28 cellular contexts compared by ENCODE assay signal in genomic region chr2:240223631-240224030, GRCh38.
"Had no signal": no experiment of that assay in that cellular context is flagged by ENCODE, and none has a peak within 500 bp of the region (broad histone marks: within the 10 kb centered on the region; RNA-seq: fewer than 3 reads in every experiment).

No MANE protein-coding gene starts in this region.

- H3K27ac Mint-ChIP-seq: activated CD4-positive, alpha-beta T cell treated with anti-CD3 and anti-CD28 coated beads, Interleukin-2, amount 10 ng/mL, durations not matched to agents 7 days and 5 days; activated CD8-positive, alpha-beta T cell treated with anti-CD3 and anti-CD28 coated beads for 36 hours; activated naive CD4-positive, alpha-beta T cell treated with anti-CD3 and anti-CD28 coated beads for 36 hours; activated naive CD8-positive, alpha-beta T cell; activated T-helper 17 cell treated with anti-CD3 and anti-CD28 coated beads, Interleukin-2, amount 50 U/mL, for 72 hours had no signal

- H3K27ac ChIP-seq: brain microvascular endothelial cell, cardiac muscle cell, SJCRH30, VCaP had no signal

- H3K27me3 ChIP-seq: brain microvascular endothelial cell, cardiac muscle cell had no signal

- H3K9me3 ChIP-seq: SJCRH30, SK-N-SH had no signal

- H3K4me3 ChIP-seq: cardiac muscle cell, K562, SJCRH30 had no signal

- DNase-seq: activated CD4-positive, alpha-beta T cell treated with anti-CD3 and anti-CD28 coated beads, Interleukin-2, amount 10 ng/mL, durations not matched to agents 7 days and 5 days; activated CD4-positive, CD25-positive, alpha-beta regulatory T cell; activated CD8-positive, alpha-beta T cell treated with anti-CD3 and anti-CD28 coated beads for 36 hours; activated gamma-delta T cell; activated naive CD4-positive, alpha-beta T cell treated with anti-CD3 and anti-CD28 coated beads for 36 hours; activated T-cell treated with anti-CD3 and anti-CD28 coated beads for 4 hours; brain microvascular endothelial cell; Karpas-422; MM.1S; NCI-H1105 treated with DMSO at 0.1 percent for 48 hours; NCI-H1436 treated with DMSO at 0.1 percent for 48 hours; NCI-H187; NCI-H2081; NCI-H510A treated with DMSO at 0.1 percent for 48 hours; NCI-H69; NK-92 treated with Interleukin-12 subunit alpha and Interleukin-12 subunit beta, amount 100 ng/mL, for 24 hours; OCI-M1; Right ventricle myocardium superior; RPMI8226; SK-N-SH; T-helper 1 cell had no signal

- H3K4me3 Mint-ChIP-seq: activated CD4-positive, alpha-beta T cell treated with anti-CD3 and anti-CD28 coated beads, Interleukin-2, amount 10 ng/mL, durations not matched to agents 7 days and 5 days; activated CD8-positive, alpha-beta T cell treated with anti-CD3 and anti-CD28 coated beads for 36 hours; activated naive CD4-positive, alpha-beta T cell treated with anti-CD3 and anti-CD28 coated beads for 36 hours; activated naive CD8-positive, alpha-beta T cell; activated T-helper 17 cell treated with anti-CD3 and anti-CD28 coated beads, Interleukin-2, amount 50 U/mL, for 72 hours had no signal

- ATAC-seq: activated CD8-positive, alpha-beta T cell treated with anti-CD3 and anti-CD28 coated beads for 36 hours; activated T-helper 17 cell treated with anti-CD3 and anti-CD28 coated beads, Interleukin-2, amount 50 U/mL, for 72 hours; K562; Panc1 had no signal

- H3K4me1 Mint-ChIP-seq: activated CD4-positive, alpha-beta T cell treated with anti-CD3 and anti-CD28 coated beads, Interleukin-2, amount 10 ng/mL, durations not matched to agents 7 days and 5 days; activated T-helper 17 cell treated with anti-CD3 and anti-CD28 coated beads, Interleukin-2, amount 50 U/mL, for 72 hours had no signal

- H3K9ac ChIP-seq: SK-N-SH had no signal

- H3K36me3 ChIP-seq: brain microvascular endothelial cell, cardiac muscle cell, SJCRH30 had no signal
